ENCODE assay signal across 18 cellular contexts in the genomic region with DNA sequence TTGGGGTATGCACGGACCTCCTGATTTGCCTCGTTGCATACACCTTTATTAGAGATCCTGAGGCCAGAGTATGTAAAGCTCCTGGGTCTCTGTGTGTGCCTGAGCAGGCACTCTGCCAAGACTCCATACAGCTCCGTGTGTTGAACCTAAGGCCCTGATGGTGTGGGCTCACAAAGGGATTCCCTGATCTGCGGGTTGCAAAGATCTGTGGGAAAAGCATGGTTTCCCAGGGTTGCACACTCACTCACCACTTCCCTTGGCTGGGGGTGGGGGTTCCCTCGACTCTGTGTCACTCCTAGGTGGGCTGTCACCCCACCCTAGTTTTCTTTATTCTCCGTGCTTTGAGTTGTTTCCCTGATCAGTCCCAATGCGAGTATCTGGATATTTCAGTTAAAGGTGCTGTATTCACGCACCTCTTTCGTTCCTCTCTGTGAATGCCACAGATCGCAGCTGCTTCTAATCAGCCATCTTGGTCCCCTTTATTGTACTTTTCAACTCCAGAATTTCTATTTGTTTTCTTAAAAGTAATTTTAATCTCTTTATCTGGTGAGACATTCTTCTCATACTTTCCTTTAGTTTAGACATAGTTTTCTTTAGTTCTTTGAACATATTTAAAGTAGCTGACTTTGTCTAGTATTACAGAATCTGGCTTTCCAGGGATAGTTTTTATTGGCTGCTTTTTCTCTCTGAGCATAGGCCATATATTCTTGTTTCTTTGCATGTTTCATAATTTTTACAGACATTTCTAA. TPM values are rescaled to one million over a fixed set of nuclear protein-coding genes. Genes with fewer than 3 reads are reported as not detected.
DNase-seq lines count a peak whose midpoint lies in the region; ATAC-seq, FAIRE-seq and TF ChIP-seq lines count a peak whose summit lies in the region.
"Had no signal": no experiment of that assay in that cellular context is flagged by ENCODE, and none has a peak within 500 bp of the region (broad histone marks: within the 10 kb centered on the region; RNA-seq: fewer than 3 reads in every experiment).

No MANE protein-coding gene starts in this region.

- H3K36me3 Mint-ChIP-seq in astrocyte (ENCODE audit: low read depth, unreplicated experiment): peaks cover 6% of the 10 kb centered on the region

- H3K4me1 ChIP-seq in HepG2 (ENCODE audit: insufficient read depth, low read length) (peaks cover 24% of the 10 kb centered on the region), right lobe of liver (no peaks in the 10 kb centered on the region), astrocyte (ENCODE audit: insufficient read depth, low read length) (peaks cover 23% of the 10 kb centered on the region), aorta (ENCODE audit: control insufficient read depth in 1 of 2, insufficient read depth in 2 of 2, low read length in 2 of 2) (peaks cover 5 to 11% of the 10 kb centered on the region in 2 donors), ovary (ENCODE audit: insufficient read depth) (peaks cover 4% of the 10 kb centered on the region)
- H3K4me1 ChIP-seq: body of pancreas had no signal

- no TSS peak for BruUV-seq in HepG2 (replicated peaks; lab: Mats Ljungman, UMichigan)

- H3K9me3 Mint-ChIP-seq in astrocyte (ENCODE audit: unreplicated experiment): peaks cover 20% of the 10 kb centered on the region

- in situ Hi-C loops in HepG2 (cut with HindIII; ENCODE audit: extremely low pct_ligation_motif_present, low pct_unique_long_range_greater_than_20kb): no loop called here

- TF ChIP-seq CTCF in HepG2 (CRISPR knock-in tag; IDR thresholded peaks at IDR 0.05): no peak
- TF ChIP-seq CTCF in right lobe of liver (IDR thresholded peaks at IDR 0.05): no peak
- no peak for TF ChIP-seq CTCF in astrocyte (IDR thresholded peaks at IDR 0.05; ENCODE audit: insufficient read depth, low read depth, low read length)
- TF ChIP-seq CTCF in ovary (IDR thresholded peaks at IDR 0.05): no peak

- H3K36me3 ChIP-seq in HepG2 (replicated peaks in 1 of 2; ENCODE audit: control insufficient read depth in 1 of 2, insufficient read depth in 2 of 2, low read length in 2 of 2): no peaks in the 10 kb centered on the region
- no peaks in the 10 kb centered on the region for H3K36me3 ChIP-seq in right lobe of liver
- H3K36me3 ChIP-seq in astrocyte (ENCODE audit: insufficient read depth, low read length): no peaks in the 10 kb centered on the region
- no peaks in the 10 kb centered on the region for H3K36me3 ChIP-seq in aorta (ENCODE audit: control insufficient read depth in 1 of 2, insufficient read depth in 2 of 2, low read length in 1 of 2)
- H3K36me3 ChIP-seq in ovary: no peaks in the 10 kb centered on the region
- H3K36me3 ChIP-seq: tibial nerve had no signal

- CTCF ChIA-PET in HepG2 (lab: Yijun Ruan, JAX; ENCODE audit: low intra/inter-chr PET ratio, low total read pairs): no interaction called here

- no peak for FAIRE-seq in HepG2 (lab: Jason Lieb, UNC)
- FAIRE-seq in astrocyte (lab: Jason Lieb, UNC): no peak

- peak; percentile 24 for DNase-seq in HepG2 (ENCODE audit: low spot score)
- DNase-seq in right lobe of liver: no peak
- DNase-seq in astrocyte (ENCODE audit: low read depth): peak; percentile 48
- peak; percentile 76 for DNase-seq in iris pigment epithelial cell (ENCODE audit: low read depth)
- no peak for DNase-seq in aorta
- DNase-seq in pons (ENCODE audit: low spot score): no peak
- no peak for DNase-seq in NCI-H526 (lab: John Stamatoyannopoulos, UW)
- no peak for DNase-seq in ovary
- DNase-seq: activated CD4-positive, alpha-beta T cell treated with anti-CD3 and anti-CD28 coated beads, Interleukin-2, amount 50 U/mL, for 4 hours; body of pancreas; effector memory CD4-positive, alpha-beta T cell; NCI-H1694; NCI-H524; nucleus accumbens; stimulated activated CD4-positive, alpha-beta T cell treated with anti-CD3 and anti-CD28 coated beads, Interleukin-15, amount 100 ng/mL, for 24 hours; T-helper 9 cell had no signal

- no peaks in the 10 kb centered on the region for H4K20me1 ChIP-seq in HepG2 (ENCODE audit: insufficient read depth, low read length)
- H4K20me1 ChIP-seq in astrocyte (ENCODE audit: insufficient read depth, low read length): no peaks in the 10 kb centered on the region

- H3K27ac Mint-ChIP-seq in astrocyte (ENCODE audit: unreplicated experiment): peak overlapping the region; percentile 98

- H3K9ac ChIP-seq in HepG2 (ENCODE audit: insufficient read depth, low read depth, low read length) (peak overlapping the region; percentile 10; the same call in 1 of the 2 replicates), astrocyte (ENCODE audit: low read length) (peak overlapping the region; percentile 46)

- no peak overlapping the region for H3K27ac ChIP-seq in HepG2 (ENCODE audit: extremely low read length, insufficient read depth, low read length)
- H3K27ac ChIP-seq in right lobe of liver: no peak overlapping the region
- peak overlapping the region; percentile 70 for H3K27ac ChIP-seq in astrocyte (ENCODE audit: low read depth, low read length)
- H3K27ac ChIP-seq in aorta (ENCODE audit: low read depth in 1 of 2, low read length in 2 of 2): peak overlapping the region in 1 of 2 donors; percentile 7
- no peak overlapping the region for H3K27ac ChIP-seq in ovary
- H3K27ac ChIP-seq: body of pancreas, tibial nerve had no signal

- peak overlapping the region; percentile 76 for H2AFZ ChIP-seq in HepG2 (ENCODE audit: low read length)
- peak overlapping the region; percentile 19 for H2AFZ ChIP-seq in astrocyte (ENCODE audit: low read depth, low read length)

- H3K4me1 Mint-ChIP-seq in astrocyte (ENCODE audit: low read depth, unreplicated experiment): peaks cover 28% of the 10 kb centered on the region

- peak overlapping the region; percentile 82 for H3K4me2 ChIP-seq in HepG2 (ENCODE audit: low read depth, low read length)
- peak overlapping the region; percentile 62 for H3K4me2 ChIP-seq in astrocyte (ENCODE audit: low read length)

- intact Hi-C loops in HepG2 (cut with micrococcal nuclease; ENCODE audit: unreplicated experiment): no loop called here
- intact Hi-C loops in right lobe of liver (cut with DNase I): no loop called here
- intact Hi-C loops in aorta (cut with DNase I): loop anchor here in 1 of 2 donors (2.0 kb wide), 1 partner anchor 68 kb away; no protein-coding TSS in a partner anchor
- intact Hi-C loops in ovary (cut with DNase I): no loop called here

- peak; percentile 79 for ATAC-seq in HepG2
- ATAC-seq in right lobe of liver: no peak
- ATAC-seq in aorta (ENCODE audit: low FRiP score): peak; percentile 22
- ATAC-seq: body of pancreas had no signal

- WGBS in HepG2 (ENCODE audit: low lambda C conversion rate): 21% methylated on average over 6 of the region's 10 CpGs
- WGBS in right lobe of liver (ENCODE audit: insufficient coverage, low coverage, low lambda C conversion rate, missing lambda C conversion rate): 85% methylated on average over 6 of the region's 10 CpGs
- WGBS in aorta, 2 donors: 7 to 14% methylated on average over 10 of the region's 10 CpGs
- WGBS in ovary, 3 donors: 80 to 88% (median 87%) methylated on average over 10 of the region's 10 CpGs

- H3K79me2 ChIP-seq in HepG2 (ENCODE audit: insufficient read depth, low read length) (no peaks in the 10 kb centered on the region), astrocyte (ENCODE audit: insufficient read depth, low read length) (no peaks in the 10 kb centered on the region)

- H3K4me3 Mint-ChIP-seq in astrocyte (ENCODE audit: unreplicated experiment): peak overlapping the region; percentile 47

- TF ChIP-seq POLR2A in HepG2 (IDR thresholded peaks at IDR 0.05; ENCODE audit: insufficient read depth in 1 of 2, low read depth in 2 of 2, low read length in 2 of 2): no peak
- TF ChIP-seq POLR2A in right lobe of liver (IDR thresholded peaks at IDR 0.05): no peak
- no peak for TF ChIP-seq POLR2A in ovary (IDR thresholded peaks at IDR 0.05)

- no peak for TF ChIP-seq RAD21 in HepG2 (CRISPR knock-in tag; IDR thresholded peaks at IDR 0.05)

- TF ChIP-seq EP300 in HepG2 (IDR thresholded peaks at IDR 0.05; ENCODE audit: low read depth in 2 of 2, low read length in 2 of 2): no peak
- TF ChIP-seq EP300 in HepG2 (CRISPR knock-in tag; IDR thresholded peaks at IDR 0.05; ENCODE audit: borderline replicate concordance): no peak
- TF ChIP-seq EP300 in ovary (IDR thresholded peaks at IDR 0.05): no peak

- no peaks in the 10 kb centered on the region for H3K27me3 Mint-ChIP-seq in astrocyte (ENCODE audit: low read depth, unreplicated experiment)

- POLR2A ChIA-PET in HepG2 (lab: Yijun Ruan, JAX): interaction anchor here (0.9 to 1.4 kb wide), 3 partner anchors 18 to 43 kb away, joined by 3 to 5 read pairs (median 4); a partner anchor contains a TSS

- H3K27me3 ChIP-seq in HepG2 (ENCODE audit: control insufficient read depth in 1 of 2, insufficient read depth in 2 of 2, low read length in 2 of 2) (no peaks in the 10 kb centered on the region), right lobe of liver (no peaks in the 10 kb centered on the region), astrocyte (ENCODE audit: insufficient read depth, low read length) (no peaks in the 10 kb centered on the region), aorta (ENCODE audit: control insufficient read depth in 1 of 2, insufficient read depth in 2 of 2, low read length in 1 of 2) (no peaks in the 10 kb centered on the region), ovary (no peaks in the 10 kb centered on the region)
- H3K27me3 ChIP-seq: body of pancreas, tibial nerve had no signal

- H3K4me3 ChIP-seq in HepG2 (replicated peaks in 1 of 3; ENCODE audit: insufficient read depth in 1 of 3, low read depth in 2 of 3, low read length in 3 of 3): peak overlapping the region; percentile 13 to 58 (median 38)
- H3K4me3 ChIP-seq in right lobe of liver: no peak overlapping the region
- H3K4me3 ChIP-seq in astrocyte (ENCODE audit: insufficient read depth, low read depth, low read length): no peak overlapping the region
- no peak overlapping the region for H3K4me3 ChIP-seq in aorta (ENCODE audit: low read length in 2 of 2)
- H3K4me3 ChIP-seq in ovary: no peak overlapping the region
- H3K4me3 ChIP-seq: body of pancreas, lung, tibial nerve had no signal

- H3K9me3 ChIP-seq in HepG2 (ENCODE audit: low read length) (no peaks in the 10 kb centered on the region), right lobe of liver (no peaks in the 10 kb centered on the region), astrocyte (ENCODE audit: insufficient read depth, low read depth, low read length) (peaks cover 2% of the 10 kb centered on the region), aorta (ENCODE audit: control insufficient read depth, low read length) (no peaks in the 10 kb centered on the region), ovary (no peaks in the 10 kb centered on the region)
- H3K9me3 ChIP-seq: body of pancreas had no signal

RNA-seq across cellular contexts. Expression of a gene that starts 39.0 kb away (rescaled TPM):
- total RNA-seq in HepG2 (2016; rRNA removed; fragmentation: Illumina TruSeq; extraction: Trizol) (3.4 and 9.0 TPM in 2 replicates), right lobe of liver (1 to 10 TPM in 4 of 6 experiments, under 1 TPM in 2; 0.79 to 6.8 (median 2.6) TPM), astrocyte (36.1 and 55.7 TPM in 2 replicates), aorta (10 to 100 TPM; 33.3 to 40.0 TPM), ovary (100 to 1,000 TPM in 4 of 7 donors, 10 to 100 TPM in 3; 38.5 to 365 (median 112) TPM)
- total RNA-seq in HepG2 (2016; cell fraction: cytosol; rRNA removed; fragmentation: Illumina TruSeq; extraction: Trizol; ENCODE audit: low read depth): 1.4 and 1.6 TPM in 2 replicates
- total RNA-seq in HepG2 (2016; cell fraction: insoluble cytoplasmic fraction; rRNA removed; fragmentation: Illumina TruSeq; extraction: Trizol): 2.9 and 7.7 TPM in 2 replicates
- 3.7 and 3.9 TPM in 2 replicates for total RNA-seq in HepG2 (2016; cell fraction: membrane; rRNA removed; fragmentation: Illumina TruSeq; extraction: Trizol)
- total RNA-seq in HepG2 (2016; cell fraction: nucleus; rRNA removed; fragmentation: Illumina TruSeq; extraction: Trizol): 10.1 and 10.5 TPM in 2 replicates
- polyA plus RNA-seq in HepG2 (2011; rRNA removed) (5.8 and 6.6 TPM in 2 replicates), aorta (1 to 10 TPM; 7.8 to 8.3 TPM), ovary (10 to 100 TPM; 29.0 to 32.4 TPM)
- 3.0 and 4.3 TPM in 2 replicates for polyA plus RNA-seq in HepG2 (2011; cell fraction: cytosol; rRNA removed)
- polyA plus RNA-seq in HepG2 (2011; cell fraction: nucleus; rRNA removed): 7.5 and 9.6 TPM in 2 replicates
- polyA plus RNA-seq in HepG2 (2012): 4.0 and 4.2 TPM in 2 replicates
- 0.70 and 0.80 TPM in 2 replicates for polyA plus RNA-seq in HepG2 (2016; cell fraction: cytosol; fragmentation: Illumina TruSeq; extraction: Trizol; ENCODE audit: low read depth)
- 2.8 and 3.5 TPM in 2 replicates for polyA plus RNA-seq in HepG2 (2016; cell fraction: insoluble cytoplasmic fraction; fragmentation: Illumina TruSeq; extraction: Trizol; ENCODE audit: low read depth)
- 1.1 and 1.3 TPM in 2 replicates for polyA plus RNA-seq in HepG2 (2016; cell fraction: membrane; fragmentation: Illumina TruSeq; extraction: Trizol; ENCODE audit: low read depth)
- polyA plus RNA-seq in HepG2 (2016; cell fraction: nucleus; fragmentation: Illumina TruSeq; extraction: Trizol; ENCODE audit: insufficient read depth, low read depth): 23.2 and 27.8 TPM in 2 replicates
- polyA minus RNA-seq in HepG2 (2011; rRNA and poly(A)+ RNA removed; ENCODE audit: low replicate concordance): 5.0 and 22.4 TPM in 2 replicates
- 2.5 and 3.2 TPM in 2 replicates for polyA minus RNA-seq in HepG2 (2011; cell fraction: cytosol; rRNA and poly(A)+ RNA removed)
- polyA minus RNA-seq in HepG2 (2011; cell fraction: nucleus; rRNA and poly(A)+ RNA removed): 4.8 and 6.8 TPM in 2 replicates

Comparison
In these comparisons a context has a peak if more than half of its experiments do, and no peak if none do; other contexts are left out.
1. ATAC-seq: peak in HepG2 (single experiment) and aorta (single experiment); none in right lobe of liver (0 of 4).
2. DNase-seq: peak in HepG2 (single experiment), astrocyte (single experiment) and iris pigment epithelial cell (single experiment); none in right lobe of liver (0 of 3), aorta (0 of 2), pons (single experiment), NCI-H526 (0 of 2) and ovary (0 of 5).
3. H3K4me3 ChIP-seq: peak in HepG2 (3 of 3); none in right lobe of liver (0 of 3), astrocyte (single experiment), aorta (0 of 2) and ovary (single experiment).